ENCODE assay signal across 16 cellular contexts in the genomic region with DNA sequence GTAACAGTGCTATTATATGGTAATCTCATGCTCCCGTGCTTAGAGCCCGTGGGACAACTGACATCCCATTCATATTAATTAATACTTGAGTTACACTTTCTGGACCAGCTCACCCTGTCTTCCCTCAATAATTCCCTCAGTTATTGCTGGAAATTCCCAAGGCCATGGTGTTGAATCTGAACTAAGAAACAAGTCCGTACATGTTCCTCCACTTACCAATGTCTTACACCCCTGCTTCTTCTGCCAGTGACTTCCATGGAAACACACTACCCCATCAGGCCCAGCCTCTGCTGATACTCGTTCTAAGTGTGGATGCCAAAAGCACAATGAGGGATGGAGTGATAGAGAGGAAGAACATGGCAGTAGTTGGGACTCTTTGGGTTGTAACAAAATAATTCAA.
"Had no signal": no experiment of that assay in that cellular context is flagged by ENCODE, and none has a peak within 500 bp of the region (broad histone marks: within the 10 kb centered on the region; RNA-seq: fewer than 3 reads in every experiment).

No MANE protein-coding gene starts in this region.

- DNase-seq: colonic mucosa; dermis blood vessel endothelial cell; heart left ventricle; hypothalamus; psoas muscle; retina; right lobe of liver; stimulated activated CD4-positive, alpha-beta T cell treated with anti-CD3 and anti-CD28 coated beads, Interleukin-4, amount 100 ng/mL, for 1 hour; tibial artery; upper lobe of right lung had no signal

- H3K27me3 ChIP-seq: colonic mucosa, heart left ventricle, right lobe of liver, tibial artery, upper lobe of right lung, vagina had no signal

- H3K4me1 ChIP-seq: colonic mucosa, psoas muscle, tibial artery, upper lobe of right lung had no signal

- FAIRE-seq: frontal cortex, islet of Langerhans had no signal

- H3K4me3 ChIP-seq: colonic mucosa, heart left ventricle, psoas muscle, right lobe of liver, tibial artery, upper lobe of right lung, vagina had no signal

- H3K9me3 ChIP-seq: colonic mucosa, heart left ventricle, psoas muscle, right lobe of liver, tibial artery, upper lobe of right lung, vagina had no signal

- H3K36me3 ChIP-seq: colonic mucosa, heart left ventricle, right lobe of liver, tibial artery, upper lobe of right lung, vagina had no signal

- ATAC-seq: heart left ventricle; left lobe of liver; natural killer cell treated with Interleukin-12 subunit alpha and Interleukin-12 subunit beta and Interleukin-15 and Interleukin-18, amount 100 ng/mL, for 72 hours; psoas muscle; right lobe of liver; stimulated activated memory B cell treated with anti-CD40 and anti-IgM and Interleukin-4, amounts not matched to agents 10 μg/mL and 1 μg/mL and 100 μg/mL, for 72 hours; upper lobe of right lung had no signal

- H3K27ac ChIP-seq: colonic mucosa, heart left ventricle, psoas muscle, right lobe of liver, tibial artery, upper lobe of right lung, vagina had no signal
